In the genomic region with DNA sequence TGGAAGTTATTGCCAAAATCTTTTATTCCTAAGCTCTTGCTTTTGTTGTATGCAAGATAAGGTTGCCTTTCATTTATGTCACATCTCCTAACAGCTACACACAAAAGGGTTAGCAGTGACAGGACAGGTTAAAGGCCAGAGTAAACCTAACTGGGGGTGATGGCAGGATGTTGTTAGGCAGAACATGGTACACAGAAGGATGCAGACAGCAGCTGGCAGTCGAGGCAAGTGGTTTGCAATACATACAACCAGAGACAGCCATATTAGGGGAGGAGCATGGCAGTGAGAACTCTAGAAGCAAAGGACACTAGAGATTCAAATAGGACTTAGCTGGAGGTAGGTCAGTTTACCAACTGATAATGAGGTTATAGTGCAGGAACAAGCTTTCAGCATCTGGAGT, we compare ENCODE assay signal across 22 cellular contexts. TPM values are rescaled to one million over a fixed set of nuclear protein-coding genes. Genes with fewer than 3 reads are reported as not detected.
DNase-seq lines count a peak whose midpoint lies in the region; ATAC-seq and TF ChIP-seq lines count a peak whose summit lies in the region.
"Had no signal": no experiment of that assay in that cellular context is flagged by ENCODE, and none has a peak within 500 bp of the region (broad histone marks: within the 10 kb centered on the region; RNA-seq: fewer than 3 reads in every experiment).

No MANE protein-coding gene starts in this region.

- H4K20me1 ChIP-seq in GM23338 (replicated peaks; ENCODE audit: insufficient read depth): no peaks in the 10 kb centered on the region
- H4K20me1 ChIP-seq: BLaER1 had no signal

- H3K9me3 ChIP-seq in colonic mucosa (no peaks in the 10 kb centered on the region), upper lobe of left lung (no peaks in the 10 kb centered on the region)
- H3K9me3 ChIP-seq: BLaER1, gastroesophageal sphincter, left lung had no signal

- no peak overlapping the region for H3K4me3 ChIP-seq in GM23338
- H3K4me3 ChIP-seq in colonic mucosa: no peak overlapping the region
- no peak overlapping the region for H3K4me3 ChIP-seq in upper lobe of left lung
- H3K4me3 ChIP-seq: BLaER1, gastroesophageal sphincter, left lung, SK-N-MC, smooth muscle cell had no signal

- H3K9ac ChIP-seq in colonic mucosa (ENCODE audit: low read depth in 2 of 2, low read length in 2 of 2): no peak overlapping the region
- H3K9ac ChIP-seq: BLaER1 had no signal

- no peak overlapping the region for H3K4me2 ChIP-seq in GM23338
- H3K4me2 ChIP-seq: smooth muscle cell had no signal

- no peak for ATAC-seq in activated CD4-positive, alpha-beta T cell treated with anti-CD3 and anti-CD28 coated beads for 36 hours
- ATAC-seq in GM23338 (no peak), upper lobe of left lung (ENCODE audit: low FRiP score in 2 of 2) (no peak)
- ATAC-seq in naive thymus-derived CD8-positive, alpha-beta T cell: no peak
- ATAC-seq: gastroesophageal sphincter, left lung, PC-3 had no signal

- WGBS in upper lobe of left lung, 2 donors: 30 to 45% methylated on average over 1 of the region's 1 CpG

- POLR2A ChIA-PET in activated CD4-positive, alpha-beta T cell treated with anti-CD3 and anti-CD28 coated beads for 36 hours (lab: Charles Lee): no interaction called here
- POLR2A ChIA-PET in activated CD4-positive, alpha-beta memory T cell treated with anti-CD3 and anti-CD28 coated beads, Interleukin-2, amount 10 ng/mL, durations not matched to agents 7 days and 5 days (lab: Charles Lee): interaction anchor here (0.9 to 4.7 kb wide), 6 partner anchors 9 to 179 kb away, joined by 3 to 64 read pairs (median 28); partner anchors contain the start of gene KIF21A
- POLR2A ChIA-PET in naive thymus-derived CD8-positive, alpha-beta T cell (lab: Charles Lee): interaction anchor here (0.9 to 4.3 kb wide), 4 partner anchors 8 to 69 kb away, joined by 3 to 42 read pairs (median 4); no protein-coding TSS in a partner anchor

- no peak for TF ChIP-seq EP300 in upper lobe of left lung (IDR thresholded peaks at IDR 0.05)

- no peak overlapping the region for H3K4me3 Mint-ChIP-seq in activated CD4-positive, alpha-beta T cell treated with anti-CD3 and anti-CD28 coated beads for 36 hours
- H3K4me3 Mint-ChIP-seq in GM23338: no peak overlapping the region
- H3K4me3 Mint-ChIP-seq in activated CD4-positive, alpha-beta memory T cell treated with anti-CD3 and anti-CD28 coated beads, Interleukin-2, amount 10 ng/mL, durations not matched to agents 7 days and 5 days: peak overlapping the region; percentile 24
- H3K4me3 Mint-ChIP-seq in naive thymus-derived CD8-positive, alpha-beta T cell: peak overlapping the region in 7 of 10 donors; percentile 2 to 73 (median 43)

- peak overlapping the region; percentile 93 for H3K27ac Mint-ChIP-seq in activated CD4-positive, alpha-beta T cell treated with anti-CD3 and anti-CD28 coated beads for 36 hours
- no peak overlapping the region for H3K27ac Mint-ChIP-seq in GM23338
- no peak overlapping the region for H3K27ac Mint-ChIP-seq in activated CD4-positive, alpha-beta memory T cell treated with anti-CD3 and anti-CD28 coated beads, Interleukin-2, amount 10 ng/mL, durations not matched to agents 7 days and 5 days
- H3K27ac Mint-ChIP-seq in naive thymus-derived CD8-positive, alpha-beta T cell: peak overlapping the region in 2 of 10 donors; percentile 94 to 95

- H3K36me3 ChIP-seq in GM23338 (ENCODE audit: insufficient read depth) (no peaks in the 10 kb centered on the region), colonic mucosa (no peaks in the 10 kb centered on the region), upper lobe of left lung (no peaks in the 10 kb centered on the region)
- H3K36me3 ChIP-seq: BLaER1, gastroesophageal sphincter, left lung had no signal

- H3K27ac ChIP-seq in GM23338 (ENCODE audit: low read depth) (no peak overlapping the region), colonic mucosa (no peak overlapping the region), upper lobe of left lung (peak overlapping the region in 1 of 4 donors; percentile 22)
- H3K27ac ChIP-seq: BLaER1, gastroesophageal sphincter, left lung, SK-N-MC had no signal

- peaks cover 57% of the 10 kb centered on the region for H3K4me1 Mint-ChIP-seq in activated CD4-positive, alpha-beta T cell treated with anti-CD3 and anti-CD28 coated beads for 36 hours
- peaks cover 5% of the 10 kb centered on the region; the same call in 2 of the 3 replicates for H3K4me1 Mint-ChIP-seq in GM23338
- H3K4me1 Mint-ChIP-seq in activated CD4-positive, alpha-beta memory T cell treated with anti-CD3 and anti-CD28 coated beads, Interleukin-2, amount 10 ng/mL, durations not matched to agents 7 days and 5 days: peaks cover 31% of the 10 kb centered on the region
- H3K4me1 Mint-ChIP-seq in naive thymus-derived CD8-positive, alpha-beta T cell: peaks cover 19 to 56% (median 45%) of the 10 kb centered on the region in 4 donors

- intact Hi-C loops in activated CD4-positive, alpha-beta T cell treated with anti-CD3 and anti-CD28 coated beads for 36 hours (cut with DNase I, micrococcal nuclease): loop anchor here (5.0 to 10.0 kb wide), 2 partner anchors 485 to 718 kb away; partner anchors contain the start of genes CPNE8 (in 1 of the 2) and SLC2A13 (in 1 of the 2)
- intact Hi-C loops in colonic mucosa (cut with DNase I): no loop called here

- H2AFZ ChIP-seq in GM23338: peak overlapping the region; percentile 39; the same call in 1 of the 2 replicates

- 0 out of 2 replicates have a peak, but pooled peaks cover 3% of the 10 kb centered on the region for H3F3A ChIP-seq in GM23338 (replicated peaks; ENCODE audit: low read depth)

- no peaks in the 10 kb centered on the region for H3K27me3 ChIP-seq in GM23338 (ENCODE audit: insufficient read depth)
- no peaks in the 10 kb centered on the region for H3K27me3 ChIP-seq in colonic mucosa
- no peaks in the 10 kb centered on the region for H3K27me3 ChIP-seq in upper lobe of left lung
- H3K27me3 ChIP-seq: BLaER1, gastroesophageal sphincter, left lung had no signal

- no peaks in the 10 kb centered on the region for H3K9me2 ChIP-seq in GM23338 (ENCODE audit: insufficient read depth)

- no peaks in the 10 kb centered on the region for H3K9me3 Mint-ChIP-seq in activated CD4-positive, alpha-beta T cell treated with anti-CD3 and anti-CD28 coated beads for 36 hours (ENCODE audit: low read depth)
- H3K9me3 Mint-ChIP-seq in GM23338: no peaks in the 10 kb centered on the region
- no peaks in the 10 kb centered on the region for H3K9me3 Mint-ChIP-seq in activated CD4-positive, alpha-beta memory T cell treated with anti-CD3 and anti-CD28 coated beads, Interleukin-2, amount 10 ng/mL, durations not matched to agents 7 days and 5 days
- no peaks in the 10 kb centered on the region for H3K9me3 Mint-ChIP-seq in naive thymus-derived CD8-positive, alpha-beta T cell

- H3K36me3 Mint-ChIP-seq in activated CD4-positive, alpha-beta T cell treated with anti-CD3 and anti-CD28 coated beads for 36 hours (ENCODE audit: low read depth): no peaks in the 10 kb centered on the region
- no peaks in the 10 kb centered on the region for H3K36me3 Mint-ChIP-seq in GM23338 (ENCODE audit: low read depth)
- peaks cover 14% of the 10 kb centered on the region for H3K36me3 Mint-ChIP-seq in activated CD4-positive, alpha-beta memory T cell treated with anti-CD3 and anti-CD28 coated beads, Interleukin-2, amount 10 ng/mL, durations not matched to agents 7 days and 5 days (ENCODE audit: low read depth)
- peaks cover 0 to 4% (median 2%) of the 10 kb centered on the region in 3 donors for H3K36me3 Mint-ChIP-seq in naive thymus-derived CD8-positive, alpha-beta T cell

- CTCF ChIA-PET in activated CD4-positive, alpha-beta T cell treated with anti-CD3 and anti-CD28 coated beads for 36 hours (lab: Charles Lee): interaction anchor here (0.9 to 1.9 kb wide), 5 partner anchors 9 to 69 kb away, joined by 3 to 6 read pairs (median 5); no protein-coding TSS in a partner anchor
- CTCF ChIA-PET in activated CD4-positive, alpha-beta memory T cell treated with anti-CD3 and anti-CD28 coated beads, Interleukin-2, amount 10 ng/mL, durations not matched to agents 7 days and 5 days (lab: Charles Lee): no interaction called here

- H3K4me1 ChIP-seq in GM23338 (ENCODE audit: insufficient read depth): no peaks in the 10 kb centered on the region
- H3K4me1 ChIP-seq in colonic mucosa: no peaks in the 10 kb centered on the region
- H3K4me1 ChIP-seq in upper lobe of left lung: peaks cover 2 to 19% (median 5%) of the 10 kb centered on the region in 4 donors

- no peak for TF ChIP-seq POLR2A in upper lobe of left lung (IDR thresholded peaks at IDR 0.05)

- no peaks in the 10 kb centered on the region for H3K27me3 Mint-ChIP-seq in activated CD4-positive, alpha-beta T cell treated with anti-CD3 and anti-CD28 coated beads for 36 hours
- peaks cover 5% of the 10 kb centered on the region for H3K27me3 Mint-ChIP-seq in GM23338 (ENCODE audit: insufficient read depth, low read depth, poor library complexity)
- no peaks in the 10 kb centered on the region for H3K27me3 Mint-ChIP-seq in activated CD4-positive, alpha-beta memory T cell treated with anti-CD3 and anti-CD28 coated beads, Interleukin-2, amount 10 ng/mL, durations not matched to agents 7 days and 5 days
- H3K27me3 Mint-ChIP-seq in naive thymus-derived CD8-positive, alpha-beta T cell: no peaks in the 10 kb centered on the region

- no peaks in the 10 kb centered on the region for H3K79me2 ChIP-seq in GM23338 (replicated peaks; ENCODE audit: insufficient read depth)

- TF ChIP-seq CTCF in GM23338 (conservative IDR thresholded peaks at IDR 0.05; ENCODE audit: low read depth in 2 of 2) (no peak), colonic mucosa (IDR thresholded peaks at IDR 0.05) (no peak), upper lobe of left lung (IDR thresholded peaks at IDR 0.05) (no peak)

- DNase-seq in activated CD4-positive, alpha-beta T cell treated with anti-CD3 and anti-CD28 coated beads for 36 hours: peak; percentile 30
- DNase-seq in activated CD4-positive, alpha-beta T cell treated with anti-CD3 and anti-CD28 coated beads for 4 hours: no peak
- DNase-seq in GM23338 (ENCODE audit: low spot score) (no peak), colonic mucosa (no peak), C1 segment of cervical spinal cord (lab: John Stamatoyannopoulos, UW) (no peak), upper lobe of left lung (no peak)
- DNase-seq in activated CD4-positive, alpha-beta memory T cell treated with anti-CD3 and anti-CD28 coated beads, Interleukin-2, amount 10 ng/mL, durations not matched to agents 7 days and 5 days: peak; percentile 39
- DNase-seq in naive thymus-derived CD8-positive, alpha-beta T cell: peak in 2 of 10 donors; percentile 19 to 23
- DNase-seq: 8988T, activated gamma-delta T cell, dermis blood vessel endothelial cell, erythroblast, HCEC 1CT, KBM-7, left lung, NCI-H69, PC-3, trophoblast cell had no signal

RNA-seq across cellular contexts. Expression of gene ABCD2, which starts 2.7 kb away (rescaled TPM):
- total RNA-seq in activated CD4-positive, alpha-beta T cell treated with anti-CD3 and anti-CD28 coated beads for 36 hours: 1 to 10 TPM; 2.1 to 2.3 TPM
- total RNA-seq in GM23338 (2014; rRNA removed; shearing (Covaris generic)): 0.04 TPM in 1 of 2 replicates, not detected in the other
- polyA plus RNA-seq in GM23338 (2016; fragmentation: Nextera tagmentation; extraction: Ambion mirVana): not detected in 2 replicates
- total RNA-seq in activated CD4-positive, alpha-beta memory T cell treated with anti-CD3 and anti-CD28 coated beads, Interleukin-2, amount 10 ng/mL, durations not matched to agents 7 days and 5 days: 10 to 100 TPM; 19.6 TPM
- total RNA-seq in naive thymus-derived CD8-positive, alpha-beta T cell: 10 to 100 TPM; 22.9 to 23.3 TPM
- 10 to 100 TPM; 12.1 to 14.0 (median 12.7) TPM for polyA plus RNA-seq in naive thymus-derived CD8-positive, alpha-beta T cell
- total RNA-seq in colonic mucosa: under 1 TPM; 0.17 to 0.19 TPM
- total RNA-seq in upper lobe of left lung: 1 to 10 TPM in 2 of 6 donors, under 1 TPM in 3, not detected in 1; 0.20 to 2.2 (median 0.47) TPM
- total RNA-seq: dermis blood vessel endothelial cell, PC-3 had no signal
- polyA plus RNA-seq: smooth muscle cell had no signal

Comparison
In these comparisons a context has a peak if more than half of its experiments do, and no peak if none do; other contexts are left out.
1. DNase-seq: peak in activated CD4-positive, alpha-beta T cell treated with anti-CD3 and anti-CD28 coated beads for 36 hours (single experiment) and activated CD4-positive, alpha-beta memory T cell treated with anti-CD3 and anti-CD28 coated beads, Interleukin-2, amount 10 ng/mL, durations not matched to agents 7 days and 5 days (single experiment); none in activated CD4-positive, alpha-beta T cell treated with anti-CD3 and anti-CD28 coated beads for 4 hours (0 of 2), GM23338 (single experiment), colonic mucosa (single experiment), C1 segment of cervical spinal cord (0 of 14) and upper lobe of left lung (0 of 2).
2. H3K4me3 Mint-ChIP-seq: peak in activated CD4-positive, alpha-beta memory T cell treated with anti-CD3 and anti-CD28 coated beads, Interleukin-2, amount 10 ng/mL, durations not matched to agents 7 days and 5 days (single experiment) and naive thymus-derived CD8-positive, alpha-beta T cell (7 of 10); none in activated CD4-positive, alpha-beta T cell treated with anti-CD3 and anti-CD28 coated beads for 36 hours (single experiment) and GM23338 (single experiment).
3. RNA of gene ABCD2, which starts 2.7 kb away (total RNA-seq): 22.9 to 23.3 TPM in naive thymus-derived CD8-positive, alpha-beta T cell and 19.6 TPM in activated CD4-positive, alpha-beta memory T cell treated with anti-CD3 and anti-CD28 coated beads, Interleukin-2, amount 10 ng/mL, durations not matched to agents 7 days and 5 days; 2.1 to 2.3 TPM in activated CD4-positive, alpha-beta T cell treated with anti-CD3 and anti-CD28 coated beads for 36 hours, 0.20 to 2.2 TPM in upper lobe of left lung, 0.17 to 0.19 TPM in colonic mucosa and 0.04 TPM in GM23338; every median in the first group is over 4 times any median in the second.